Comparison of ENCODE assay signal across 33 cellular contexts in genomic region chr17:44152875-44153274, GRCh38. TPM values are rescaled to one million over a fixed set of nuclear protein-coding genes. Genes with fewer than 3 reads are reported as not detected.
DNase-seq lines count a peak whose midpoint lies in the region; ATAC-seq, FAIRE-seq and TF ChIP-seq lines count a peak whose summit lies in the region.
"Had no signal": no experiment of that assay in that cellular context is flagged by ENCODE, and none has a peak within 500 bp of the region (broad histone marks: within the 10 kb centered on the region; RNA-seq: fewer than 3 reads in every experiment).

No MANE protein-coding gene starts in this region.

- POLR2A ChIA-PET in HepG2 (lab: Yijun Ruan, JAX) (no interaction called here), RWPE1 (lab: Yijun Ruan, JAX; ENCODE audit: low non-redundant PET) (no interaction called here)

- no peak overlapping the region for H2AFZ ChIP-seq in HepG2 (ENCODE audit: low read length)
- H2AFZ ChIP-seq: GM23248 had no signal

- no peak overlapping the region for H3K4me3 Mint-ChIP-seq in stimulated activated naive B cell treated with anti-CD40 and anti-IgM and Interleukin-4, amounts not matched to agents 10 μg/mL and 1 μg/mL and 100 μg/mL, for 72 hours
- H3K4me3 Mint-ChIP-seq in Calu3 (ENCODE audit: low read depth, unreplicated experiment): no peak overlapping the region
- H3K4me3 Mint-ChIP-seq in endodermal cell: no peak overlapping the region
- H3K4me3 Mint-ChIP-seq: activated CD4-positive, alpha-beta memory T cell treated with anti-CD3 and anti-CD28 coated beads for 36 hours; activated naive CD8-positive, alpha-beta T cell; memory B cell had no signal

- WGBS in HepG2 (ENCODE audit: low lambda C conversion rate): 94% methylated on average over 4 of the region's 4 CpGs
- 100% methylated on average over 4 of the region's 4 CpGs for WGBS in right lobe of liver (ENCODE audit: insufficient coverage, low coverage, low lambda C conversion rate, missing lambda C conversion rate)
- WGBS in endodermal cell (ENCODE audit: insufficient coverage in 1 of 2, insufficient read length in 1 of 2), 2 experiments: 97 to 100% methylated on average over 1 to 3 of the region's 4 CpGs

- CTCF ChIA-PET in HepG2 (lab: Yijun Ruan, JAX; ENCODE audit: low intra/inter-chr PET ratio, low total read pairs): no interaction called here
- CTCF ChIA-PET in RWPE1 (lab: Yijun Ruan, JAX): interaction anchor here (0.6 kb wide), 1 partner anchor 29 kb away, joined by 3 read pairs; the partner anchor contains the start of gene HDAC5
- CTCF ChIA-PET in Calu3 (lab: Charles Lee): interaction anchor here (2.6 kb wide), 1 partner anchor 15 kb away, joined by 8 read pairs; no protein-coding TSS in a partner anchor

- H3K4me1 Mint-ChIP-seq in stimulated activated naive B cell treated with anti-CD40 and anti-IgM and Interleukin-4, amounts not matched to agents 10 μg/mL and 1 μg/mL and 100 μg/mL, for 72 hours: no peaks in the 10 kb centered on the region
- H3K4me1 Mint-ChIP-seq in Calu3 (ENCODE audit: low read depth, unreplicated experiment) (no peaks in the 10 kb centered on the region), endodermal cell (peaks cover 15% of the 10 kb centered on the region)
- H3K4me1 Mint-ChIP-seq: memory B cell had no signal

- BruUV-seq in HepG2 (replicated peaks; lab: Mats Ljungman, UMichigan) (no TSS peak), Calu3 (replicated peaks; lab: Mats Ljungman, UMichigan) (no TSS peak)

- FAIRE-seq in HepG2 (lab: Jason Lieb, UNC): peak; percentile 37
- FAIRE-seq: astrocyte, pancreas, TTC549 had no signal

- TF ChIP-seq POLR2A in HepG2 (IDR thresholded peaks at IDR 0.05; ENCODE audit: insufficient read depth in 1 of 2, low read depth in 2 of 2, low read length in 2 of 2): no peak
- TF ChIP-seq POLR2A in right lobe of liver (IDR thresholded peaks at IDR 0.05): no peak

- H3K36me3 Mint-ChIP-seq in stimulated activated naive B cell treated with anti-CD40 and anti-IgM and Interleukin-4, amounts not matched to agents 10 μg/mL and 1 μg/mL and 100 μg/mL, for 72 hours: peaks cover 6 to 12% of the 10 kb centered on the region in 2 donors
- H3K36me3 Mint-ChIP-seq in Calu3 (ENCODE audit: insufficient read depth, unreplicated experiment) (peaks cover 27% of the 10 kb centered on the region), endodermal cell (ENCODE audit: low read depth) (peaks cover 65% of the 10 kb centered on the region)
- H3K36me3 Mint-ChIP-seq: memory B cell had no signal

- H3K36me3 ChIP-seq in HepG2 (replicated peaks in 1 of 2; ENCODE audit: control insufficient read depth in 1 of 2, insufficient read depth in 2 of 2, low read length in 2 of 2): peaks cover 21 to 48% of the 10 kb centered on the region in 2 experiments
- H3K36me3 ChIP-seq in right lobe of liver: no peaks in the 10 kb centered on the region
- H3K36me3 ChIP-seq in endodermal cell (ENCODE audit: control insufficient read depth, insufficient read depth, low read length): peaks cover 75% of the 10 kb centered on the region
- H3K36me3 ChIP-seq: pancreas had no signal

- no peaks in the 10 kb centered on the region for H3K9me3 Mint-ChIP-seq in stimulated activated naive B cell treated with anti-CD40 and anti-IgM and Interleukin-4, amounts not matched to agents 10 μg/mL and 1 μg/mL and 100 μg/mL, for 72 hours
- H3K9me3 Mint-ChIP-seq in Calu3 (ENCODE audit: low read depth, unreplicated experiment): no peaks in the 10 kb centered on the region
- no peaks in the 10 kb centered on the region for H3K9me3 Mint-ChIP-seq in endodermal cell
- H3K9me3 Mint-ChIP-seq: activated CD4-positive, alpha-beta memory T cell treated with anti-CD3 and anti-CD28 coated beads for 36 hours; memory B cell had no signal

- TF ChIP-seq RAD21 in HepG2 (CRISPR knock-in tag; IDR thresholded peaks at IDR 0.05): no peak

- TF ChIP-seq CTCF in HepG2 (CRISPR knock-in tag; IDR thresholded peaks at IDR 0.05) (no peak), right lobe of liver (IDR thresholded peaks at IDR 0.05) (no peak), RWPE1 (conservative IDR thresholded peaks at IDR 0.05; ENCODE audit: low read depth) (no peak), epithelial cell of esophagus (IDR thresholded peaks at IDR 0.05; ENCODE audit: insufficient read depth, low read depth, low read length, missing control alignments) (peak; percentile 25), Calu3 (IDR thresholded peaks at IDR 0.05; ENCODE audit: unreplicated experiment) (no peak), endodermal cell (conservative IDR thresholded peaks at IDR 0.05) (no peak)

- intact Hi-C loops in HepG2 (cut with micrococcal nuclease; ENCODE audit: unreplicated experiment) (no loop called here), right lobe of liver (cut with DNase I) (no loop called here), Calu3 (cut with micrococcal nuclease; ENCODE audit: unreplicated experiment) (no loop called here), posterior vena cava (cut with DNase I) (no loop called here)

- H3K27me3 ChIP-seq in HepG2 (ENCODE audit: control insufficient read depth in 1 of 2, insufficient read depth in 2 of 2, low read length in 2 of 2) (no peaks in the 10 kb centered on the region), right lobe of liver (no peaks in the 10 kb centered on the region), endodermal cell (ENCODE audit: control insufficient read depth, insufficient read depth, low read length, poor library complexity, severe bottlenecking) (no peaks in the 10 kb centered on the region)
- H3K27me3 ChIP-seq: BLaER1 treated with 17β-estradiol and CSF1 and Interleukin-3, amounts not matched to agents 10 nM and 100 nM; pancreas had no signal

- no peak for ATAC-seq in HepG2
- ATAC-seq in right lobe of liver: no peak
- ATAC-seq in stimulated activated naive B cell treated with anti-CD40 and anti-IgM and Interleukin-4, amounts not matched to agents 10 μg/mL and 1 μg/mL and 100 μg/mL, for 72 hours (replicated peaks): no peak
- ATAC-seq: activated CD4-positive, CD25-positive, alpha-beta regulatory T cell treated with anti-CD3 and anti-CD28 coated beads, Interleukin-2, amount 50 U/mL, for 24 hours; left lobe of liver; pancreas had no signal

- DNase-seq in HepG2 (ENCODE audit: low spot score) (no peak), right lobe of liver (no peak), RWPE1 (ENCODE audit: low spot score) (peak; percentile 53), epithelial cell of esophagus (ENCODE audit: low read depth) (peak; percentile 94), Calu3 (no peak), endodermal cell (no peak), posterior vena cava (ENCODE audit: low spot score) (no peak)
- DNase-seq in stimulated activated naive B cell treated with anti-CD40 and anti-IgM and Interleukin-4, amounts not matched to agents 10 μg/mL and 1 μg/mL and 100 μg/mL, for 72 hours: no peak
- DNase-seq: activated CD4-positive, alpha-beta memory T cell treated with anti-CD3 and anti-CD28 coated beads for 36 hours; dermis blood vessel endothelial cell; DMS53; GM23248; KG1; MM.1S; NCI-H2029 treated with DMSO at 0.1 percent for 48 hours; NCI-H226; NCI-H526 treated with DMSO at 0.1 percent for 48 hours; NK-92 treated with Interleukin-12 subunit alpha and Interleukin-12 subunit beta, amount 100 ng/mL, for 24 hours; pancreas; retina; stimulated activated naive CD4-positive, alpha-beta T cell treated with Interleukin-2 at 50 U/mL for 16 hours had no signal

- no peak overlapping the region for H3K4me3 ChIP-seq in HepG2 (replicated peaks in 1 of 3; ENCODE audit: insufficient read depth in 1 of 3, low read depth in 2 of 3, low read length in 3 of 3)
- H3K4me3 ChIP-seq in right lobe of liver: no peak overlapping the region
- no peak overlapping the region for H3K4me3 ChIP-seq in epithelial cell of esophagus (ENCODE audit: low read length)
- H3K4me3 ChIP-seq in endodermal cell (ENCODE audit: low read length): no peak overlapping the region
- H3K4me3 ChIP-seq: BLaER1 treated with 17β-estradiol and CSF1 and Interleukin-3, amounts not matched to agents 10 nM and 100 nM; GM23248; pancreas; SK-N-MC; skin epidermis had no signal

- H3K4me2 ChIP-seq in HepG2 (ENCODE audit: low read depth, low read length): no peak overlapping the region
- H3K4me2 ChIP-seq: BLaER1 treated with 17β-estradiol and CSF1 and Interleukin-3, amounts not matched to agents 10 nM and 100 nM had no signal

- peaks cover 15% of the 10 kb centered on the region for H3K4me1 ChIP-seq in HepG2 (ENCODE audit: insufficient read depth, low read length)
- H3K4me1 ChIP-seq in right lobe of liver: no peaks in the 10 kb centered on the region
- peaks cover 8% of the 10 kb centered on the region for H3K4me1 ChIP-seq in endodermal cell (ENCODE audit: control insufficient read depth, insufficient read depth, low read length)
- H3K4me1 ChIP-seq: pancreas had no signal

- H3K9me3 ChIP-seq in HepG2 (ENCODE audit: low read length): no peaks in the 10 kb centered on the region
- no peaks in the 10 kb centered on the region for H3K9me3 ChIP-seq in right lobe of liver
- no peaks in the 10 kb centered on the region for H3K9me3 ChIP-seq in endodermal cell (ENCODE audit: control insufficient read depth, low read length)
- H3K9me3 ChIP-seq: BLaER1 treated with 17β-estradiol and CSF1 and Interleukin-3, amounts not matched to agents 10 nM and 100 nM; pancreas had no signal

- H3K79me2 ChIP-seq in HepG2 (ENCODE audit: insufficient read depth, low read length): peaks cover 10% of the 10 kb centered on the region

- no peak overlapping the region for H3K27ac ChIP-seq in HepG2 (ENCODE audit: extremely low read length, insufficient read depth, low read length)
- no peak overlapping the region for H3K27ac ChIP-seq in right lobe of liver
- peak overlapping the region; percentile 64 for H3K27ac ChIP-seq in RWPE1
- H3K27ac ChIP-seq in endodermal cell (ENCODE audit: low read depth, low read length): no peak overlapping the region
- H3K27ac ChIP-seq: GM23248, pancreas, SK-N-MC, skin epidermis had no signal

- no peak for TF ChIP-seq EP300 in HepG2 (IDR thresholded peaks at IDR 0.05; ENCODE audit: low read depth in 2 of 2, low read length in 2 of 2)
- TF ChIP-seq EP300 in HepG2 (CRISPR knock-in tag; IDR thresholded peaks at IDR 0.05; ENCODE audit: borderline replicate concordance): no peak

- no peaks in the 10 kb centered on the region for H3K27me3 Mint-ChIP-seq in stimulated activated naive B cell treated with anti-CD40 and anti-IgM and Interleukin-4, amounts not matched to agents 10 μg/mL and 1 μg/mL and 100 μg/mL, for 72 hours
- no peaks in the 10 kb centered on the region for H3K27me3 Mint-ChIP-seq in Calu3 (ENCODE audit: unreplicated experiment)
- no peaks in the 10 kb centered on the region for H3K27me3 Mint-ChIP-seq in endodermal cell (ENCODE audit: insufficient read depth)
- H3K27me3 Mint-ChIP-seq: activated CD4-positive, alpha-beta memory T cell treated with anti-CD3 and anti-CD28 coated beads for 36 hours; activated naive CD8-positive, alpha-beta T cell; memory B cell had no signal

- in situ Hi-C loops in HepG2 (cut with HindIII; ENCODE audit: extremely low pct_ligation_motif_present, low pct_unique_long_range_greater_than_20kb): no loop called here

- H4K20me1 ChIP-seq in HepG2 (ENCODE audit: insufficient read depth, low read length): no peaks in the 10 kb centered on the region

- H3K9ac ChIP-seq in HepG2 (ENCODE audit: insufficient read depth, low read depth, low read length): no peak overlapping the region
- H3K9ac ChIP-seq in endodermal cell (ENCODE audit: extremely low read depth, low read length, poor library complexity, severe bottlenecking): no peak overlapping the region
- H3K9ac ChIP-seq: GM23248 had no signal

- H3K27ac Mint-ChIP-seq in stimulated activated naive B cell treated with anti-CD40 and anti-IgM and Interleukin-4, amounts not matched to agents 10 μg/mL and 1 μg/mL and 100 μg/mL, for 72 hours: peak overlapping the region; percentile 6
- no peak overlapping the region for H3K27ac Mint-ChIP-seq in Calu3 (ENCODE audit: unreplicated experiment)
- H3K27ac Mint-ChIP-seq in endodermal cell: no peak overlapping the region
- H3K27ac Mint-ChIP-seq: activated CD4-positive, alpha-beta memory T cell treated with anti-CD3 and anti-CD28 coated beads for 36 hours; activated naive CD8-positive, alpha-beta T cell; memory B cell had no signal

RNA-seq across cellular contexts. Expression of gene HROB, which starts 11.1 kb away (rescaled TPM):
- 6.7 and 7.1 TPM in 2 replicates for total RNA-seq in HepG2 (2016; rRNA removed; fragmentation: Illumina TruSeq; extraction: Trizol)
- 5.6 and 7.4 TPM in 2 replicates for total RNA-seq in HepG2 (2016; cell fraction: cytosol; rRNA removed; fragmentation: Illumina TruSeq; extraction: Trizol; ENCODE audit: low read depth)
- 5.5 and 5.6 TPM in 2 replicates for total RNA-seq in HepG2 (2016; cell fraction: insoluble cytoplasmic fraction; rRNA removed; fragmentation: Illumina TruSeq; extraction: Trizol)
- 5.5 and 5.6 TPM in 2 replicates for total RNA-seq in HepG2 (2016; cell fraction: membrane; rRNA removed; fragmentation: Illumina TruSeq; extraction: Trizol)
- total RNA-seq in HepG2 (2016; cell fraction: nucleus; rRNA removed; fragmentation: Illumina TruSeq; extraction: Trizol): 5.1 and 5.5 TPM in 2 replicates
- polyA plus RNA-seq in HepG2 (2011; rRNA removed): 5.0 and 6.1 TPM in 2 replicates
- polyA plus RNA-seq in HepG2 (2011; cell fraction: cytosol; rRNA removed): 3.3 and 4.0 TPM in 2 replicates
- 7.3 and 8.7 TPM in 2 replicates for polyA plus RNA-seq in HepG2 (2011; cell fraction: nucleus; rRNA removed)
- polyA plus RNA-seq in HepG2 (2012): 2.5 and 4.8 TPM in 2 replicates
- polyA plus RNA-seq in HepG2 (2016; cell fraction: cytosol; fragmentation: Illumina TruSeq; extraction: Trizol; ENCODE audit: low read depth): 1.4 and 1.5 TPM in 2 replicates
- polyA plus RNA-seq in HepG2 (2016; cell fraction: insoluble cytoplasmic fraction; fragmentation: Illumina TruSeq; extraction: Trizol; ENCODE audit: low read depth): 6.2 and 7.5 TPM in 2 replicates
- 2.2 and 3.0 TPM in 2 replicates for polyA plus RNA-seq in HepG2 (2016; cell fraction: membrane; fragmentation: Illumina TruSeq; extraction: Trizol; ENCODE audit: low read depth)
- 14.2 and 16.9 TPM in 2 replicates for polyA plus RNA-seq in HepG2 (2016; cell fraction: nucleus; fragmentation: Illumina TruSeq; extraction: Trizol; ENCODE audit: insufficient read depth, low read depth)
- 11.6 and 25.6 TPM in 2 replicates for polyA minus RNA-seq in HepG2 (2011; rRNA and poly(A)+ RNA removed; ENCODE audit: low replicate concordance)
- polyA minus RNA-seq in HepG2 (2011; cell fraction: cytosol; rRNA and poly(A)+ RNA removed): 2.7 and 4.6 TPM in 2 replicates
- 3.9 and 4.5 TPM in 2 replicates for polyA minus RNA-seq in HepG2 (2011; cell fraction: nucleus; rRNA and poly(A)+ RNA removed)
- total RNA-seq in right lobe of liver: 1 to 10 TPM in 1 of 6 experiments, under 1 TPM in 5; 0.20 to 1.1 (median 0.40) TPM
- 24.4 and 24.8 TPM in 2 replicates for total RNA-seq in Calu3 (2022)
- 10 to 100 TPM; 20.9 to 23.4 TPM for total RNA-seq in endodermal cell
- polyA plus RNA-seq in endodermal cell (2013, experiment 1 of 2): 10.5 TPM
- polyA plus RNA-seq in endodermal cell (2013, experiment 2 of 2): 12.0 TPM
- total RNA-seq in posterior vena cava: 1 to 10 TPM in 1 of 2 donors, under 1 TPM in 1; 0.65 to 1.2 TPM

RNA-seq across cellular contexts. Expression of gene ASB16, which starts 17.6 kb away (rescaled TPM):
- total RNA-seq in HepG2 (2016; rRNA removed; fragmentation: Illumina TruSeq; extraction: Trizol): 0.07 TPM in 1 of 2 replicates, not detected in the other
- not detected in 2 replicates for total RNA-seq in HepG2 (2016; cell fraction: cytosol; rRNA removed; fragmentation: Illumina TruSeq; extraction: Trizol; ENCODE audit: low read depth)
- total RNA-seq in HepG2 (2016; cell fraction: insoluble cytoplasmic fraction; rRNA removed; fragmentation: Illumina TruSeq; extraction: Trizol): not detected in 2 replicates
- not detected in 2 replicates for total RNA-seq in HepG2 (2016; cell fraction: membrane; rRNA removed; fragmentation: Illumina TruSeq; extraction: Trizol)
- total RNA-seq in HepG2 (2016; cell fraction: nucleus; rRNA removed; fragmentation: Illumina TruSeq; extraction: Trizol): not detected in 2 replicates
- polyA plus RNA-seq in HepG2 (2011; rRNA removed): 0.05 TPM in 1 of 2 replicates, not detected in the other
- polyA plus RNA-seq in HepG2 (2011; cell fraction: cytosol; rRNA removed): 0.04 and 0.10 TPM in 2 replicates
- 0.45 and 0.47 TPM in 2 replicates for polyA plus RNA-seq in HepG2 (2011; cell fraction: nucleus; rRNA removed)
- polyA plus RNA-seq in HepG2 (2012): 0.47 and 0.64 TPM in 2 replicates
- polyA plus RNA-seq in HepG2 (2016; cell fraction: cytosol; fragmentation: Illumina TruSeq; extraction: Trizol; ENCODE audit: low read depth): not detected in 2 replicates
- not detected in 2 replicates for polyA plus RNA-seq in HepG2 (2016; cell fraction: insoluble cytoplasmic fraction; fragmentation: Illumina TruSeq; extraction: Trizol; ENCODE audit: low read depth)
- polyA plus RNA-seq in HepG2 (2016; cell fraction: membrane; fragmentation: Illumina TruSeq; extraction: Trizol; ENCODE audit: low read depth): not detected in 2 replicates
- not detected in 2 replicates for polyA plus RNA-seq in HepG2 (2016; cell fraction: nucleus; fragmentation: Illumina TruSeq; extraction: Trizol; ENCODE audit: insufficient read depth, low read depth)
- 0.09 and 0.40 TPM in 2 replicates for polyA minus RNA-seq in HepG2 (2011; rRNA and poly(A)+ RNA removed; ENCODE audit: low replicate concordance)
- not detected in 2 replicates for polyA minus RNA-seq in HepG2 (2011; cell fraction: cytosol; rRNA and poly(A)+ RNA removed)
- not detected in 2 replicates for polyA minus RNA-seq in HepG2 (2011; cell fraction: nucleus; rRNA and poly(A)+ RNA removed)
- 1 to 10 TPM in 1 of 6 experiments, not detected in 5; 1.5 TPM for total RNA-seq in right lobe of liver
- 0.19 TPM in 1 of 2 replicates, not detected in the other for total RNA-seq in Calu3 (2022)
- total RNA-seq in endodermal cell: under 1 TPM in 1 of 2 donors, not detected in 1; 0.53 TPM
- not detected for polyA plus RNA-seq in endodermal cell (2013, experiment 1 of 2)
- 0.33 TPM for polyA plus RNA-seq in endodermal cell (2013, experiment 2 of 2)
- total RNA-seq in posterior vena cava: 1 to 10 TPM in 1 of 2 donors, under 1 TPM in 1; 0.19 to 1.5 TPM
- total RNA-seq: astrocyte; GM23248; left lobe of liver; T-helper 1 cell treated with Interleukin-12 subunit alpha and Interleukin-12 subunit beta and Interleukin-4 antibody, amounts not matched to agents 30 ng/mL and 1 ng/mL, for 36 hours; temporal lobe had no signal
- polyA plus RNA-seq: neural cell had no signal

RNA-seq across cellular contexts. Expression of gene HDAC5, which starts 29.4 kb away (rescaled TPM):
- total RNA-seq in HepG2 (2016; rRNA removed; fragmentation: Illumina TruSeq; extraction: Trizol) (34.0 and 46.4 TPM in 2 replicates), right lobe of liver (10 to 100 TPM; 12.0 to 26.4 (median 15.5) TPM), Calu3 (2022) (22.4 and 22.8 TPM in 2 replicates), endodermal cell (10 to 100 TPM; 36.9 to 64.6 TPM), posterior vena cava (10 to 100 TPM; 28.5 to 51.7 TPM)
- 9.5 and 10.8 TPM in 2 replicates for total RNA-seq in HepG2 (2016; cell fraction: cytosol; rRNA removed; fragmentation: Illumina TruSeq; extraction: Trizol; ENCODE audit: low read depth)
- total RNA-seq in HepG2 (2016; cell fraction: insoluble cytoplasmic fraction; rRNA removed; fragmentation: Illumina TruSeq; extraction: Trizol): 32.6 and 44.0 TPM in 2 replicates
- total RNA-seq in HepG2 (2016; cell fraction: membrane; rRNA removed; fragmentation: Illumina TruSeq; extraction: Trizol): 18.6 and 21.1 TPM in 2 replicates
- 37.8 and 39.5 TPM in 2 replicates for total RNA-seq in HepG2 (2016; cell fraction: nucleus; rRNA removed; fragmentation: Illumina TruSeq; extraction: Trizol)
- 85.4 and 140 TPM in 2 replicates for polyA plus RNA-seq in HepG2 (2011; rRNA removed)
- polyA plus RNA-seq in HepG2 (2011; cell fraction: cytosol; rRNA removed): 66.8 and 91.0 TPM in 2 replicates
- 179 and 189 TPM in 2 replicates for polyA plus RNA-seq in HepG2 (2011; cell fraction: nucleus; rRNA removed)
- 88.1 and 102 TPM in 2 replicates for polyA plus RNA-seq in HepG2 (2012)
- 3.3 and 3.4 TPM in 2 replicates for polyA plus RNA-seq in HepG2 (2016; cell fraction: cytosol; fragmentation: Illumina TruSeq; extraction: Trizol; ENCODE audit: low read depth)
- polyA plus RNA-seq in HepG2 (2016; cell fraction: insoluble cytoplasmic fraction; fragmentation: Illumina TruSeq; extraction: Trizol; ENCODE audit: low read depth): 24.1 and 29.9 TPM in 2 replicates
- 9.7 and 10.3 TPM in 2 replicates for polyA plus RNA-seq in HepG2 (2016; cell fraction: membrane; fragmentation: Illumina TruSeq; extraction: Trizol; ENCODE audit: low read depth)
- 56.7 and 66.5 TPM in 2 replicates for polyA plus RNA-seq in HepG2 (2016; cell fraction: nucleus; fragmentation: Illumina TruSeq; extraction: Trizol; ENCODE audit: insufficient read depth, low read depth)
- polyA minus RNA-seq in HepG2 (2011; rRNA and poly(A)+ RNA removed; ENCODE audit: low replicate concordance): 59.4 and 315 TPM in 2 replicates
- 82.1 and 94.7 TPM in 2 replicates for polyA minus RNA-seq in HepG2 (2011; cell fraction: cytosol; rRNA and poly(A)+ RNA removed)
- polyA minus RNA-seq in HepG2 (2011; cell fraction: nucleus; rRNA and poly(A)+ RNA removed): 68.9 and 78.6 TPM in 2 replicates
- 55.7 TPM for polyA plus RNA-seq in endodermal cell (2013, experiment 1 of 2)
- polyA plus RNA-seq in endodermal cell (2013, experiment 2 of 2): 57.7 TPM

RNA-seq across cellular contexts. Expression of gene TMUB2, which starts 33.9 kb away (rescaled TPM):
- total RNA-seq in HepG2 (2016; rRNA removed; fragmentation: Illumina TruSeq; extraction: Trizol) (18.7 and 26.9 TPM in 2 replicates), right lobe of liver (10 to 100 TPM; 13.8 to 18.0 (median 15.7) TPM), Calu3 (2022) (56.0 and 58.8 TPM in 2 replicates), endodermal cell (10 to 100 TPM; 28.8 to 33.1 TPM), posterior vena cava (10 to 100 TPM; 26.3 to 31.2 TPM)
- total RNA-seq in HepG2 (2016; cell fraction: cytosol; rRNA removed; fragmentation: Illumina TruSeq; extraction: Trizol; ENCODE audit: low read depth): 9.7 and 10.5 TPM in 2 replicates
- 17.2 and 28.2 TPM in 2 replicates for total RNA-seq in HepG2 (2016; cell fraction: insoluble cytoplasmic fraction; rRNA removed; fragmentation: Illumina TruSeq; extraction: Trizol)
- total RNA-seq in HepG2 (2016; cell fraction: membrane; rRNA removed; fragmentation: Illumina TruSeq; extraction: Trizol): 18.3 and 23.2 TPM in 2 replicates
- 23.0 and 27.8 TPM in 2 replicates for total RNA-seq in HepG2 (2016; cell fraction: nucleus; rRNA removed; fragmentation: Illumina TruSeq; extraction: Trizol)
- polyA plus RNA-seq in HepG2 (2011; rRNA removed): 50.8 and 55.5 TPM in 2 replicates
- polyA plus RNA-seq in HepG2 (2011; cell fraction: cytosol; rRNA removed): 41.4 and 47.9 TPM in 2 replicates
- polyA plus RNA-seq in HepG2 (2011; cell fraction: nucleus; rRNA removed): 102 and 118 TPM in 2 replicates
- 22.8 and 25.7 TPM in 2 replicates for polyA plus RNA-seq in HepG2 (2012)
- polyA plus RNA-seq in HepG2 (2016; cell fraction: cytosol; fragmentation: Illumina TruSeq; extraction: Trizol; ENCODE audit: low read depth): 8.4 and 10.1 TPM in 2 replicates
- 19.7 and 21.2 TPM in 2 replicates for polyA plus RNA-seq in HepG2 (2016; cell fraction: insoluble cytoplasmic fraction; fragmentation: Illumina TruSeq; extraction: Trizol; ENCODE audit: low read depth)
- polyA plus RNA-seq in HepG2 (2016; cell fraction: membrane; fragmentation: Illumina TruSeq; extraction: Trizol; ENCODE audit: low read depth): 18.3 and 18.4 TPM in 2 replicates
- 62.7 and 64.3 TPM in 2 replicates for polyA plus RNA-seq in HepG2 (2016; cell fraction: nucleus; fragmentation: Illumina TruSeq; extraction: Trizol; ENCODE audit: insufficient read depth, low read depth)
- 28.1 and 44.6 TPM in 2 replicates for polyA minus RNA-seq in HepG2 (2011; rRNA and poly(A)+ RNA removed; ENCODE audit: low replicate concordance)
- 13.8 and 15.3 TPM in 2 replicates for polyA minus RNA-seq in HepG2 (2011; cell fraction: cytosol; rRNA and poly(A)+ RNA removed)
- polyA minus RNA-seq in HepG2 (2011; cell fraction: nucleus; rRNA and poly(A)+ RNA removed): 21.1 and 21.4 TPM in 2 replicates
- polyA plus RNA-seq in endodermal cell (2013, experiment 1 of 2): 43.4 TPM
- polyA plus RNA-seq in endodermal cell (2013, experiment 2 of 2): 38.5 TPM

RNA-seq across cellular contexts. Expression of gene ATXN7L3, which starts 46.8 kb away (rescaled TPM):
- total RNA-seq in HepG2 (2016; rRNA removed; fragmentation: Illumina TruSeq; extraction: Trizol) (45.7 and 59.1 TPM in 2 replicates), right lobe of liver (10 to 100 TPM; 20.3 to 26.8 (median 22.1) TPM), Calu3 (2022) (93.1 and 112 TPM in 2 replicates), endodermal cell (100 to 1,000 TPM; 118 to 144 TPM), posterior vena cava (10 to 100 TPM; 49.2 to 61.9 TPM)
- total RNA-seq in HepG2 (2016; cell fraction: cytosol; rRNA removed; fragmentation: Illumina TruSeq; extraction: Trizol; ENCODE audit: low read depth): 12.2 and 14.1 TPM in 2 replicates
- 42.7 and 60.0 TPM in 2 replicates for total RNA-seq in HepG2 (2016; cell fraction: insoluble cytoplasmic fraction; rRNA removed; fragmentation: Illumina TruSeq; extraction: Trizol)
- 45.9 and 46.8 TPM in 2 replicates for total RNA-seq in HepG2 (2016; cell fraction: membrane; rRNA removed; fragmentation: Illumina TruSeq; extraction: Trizol)
- 42.7 and 44.6 TPM in 2 replicates for total RNA-seq in HepG2 (2016; cell fraction: nucleus; rRNA removed; fragmentation: Illumina TruSeq; extraction: Trizol)
- 44.5 and 49.3 TPM in 2 replicates for polyA plus RNA-seq in HepG2 (2011; rRNA removed)
- 39.5 and 41.0 TPM in 2 replicates for polyA plus RNA-seq in HepG2 (2011; cell fraction: cytosol; rRNA removed)
- 121 and 131 TPM in 2 replicates for polyA plus RNA-seq in HepG2 (2011; cell fraction: nucleus; rRNA removed)
- polyA plus RNA-seq in HepG2 (2012): 37.8 and 38.4 TPM in 2 replicates
- polyA plus RNA-seq in HepG2 (2016; cell fraction: cytosol; fragmentation: Illumina TruSeq; extraction: Trizol; ENCODE audit: low read depth): 7.6 and 9.2 TPM in 2 replicates
- polyA plus RNA-seq in HepG2 (2016; cell fraction: insoluble cytoplasmic fraction; fragmentation: Illumina TruSeq; extraction: Trizol; ENCODE audit: low read depth): 50.4 and 54.3 TPM in 2 replicates
- polyA plus RNA-seq in HepG2 (2016; cell fraction: membrane; fragmentation: Illumina TruSeq; extraction: Trizol; ENCODE audit: low read depth): 32.8 and 36.7 TPM in 2 replicates
- 81.5 and 96.7 TPM in 2 replicates for polyA plus RNA-seq in HepG2 (2016; cell fraction: nucleus; fragmentation: Illumina TruSeq; extraction: Trizol; ENCODE audit: insufficient read depth, low read depth)
- polyA minus RNA-seq in HepG2 (2011; rRNA and poly(A)+ RNA removed; ENCODE audit: low replicate concordance): 65.3 and 85.1 TPM in 2 replicates
- polyA minus RNA-seq in HepG2 (2011; cell fraction: cytosol; rRNA and poly(A)+ RNA removed): 25.4 and 26.4 TPM in 2 replicates
- polyA minus RNA-seq in HepG2 (2011; cell fraction: nucleus; rRNA and poly(A)+ RNA removed): 47.9 and 72.6 TPM in 2 replicates
- 72.4 TPM for polyA plus RNA-seq in endodermal cell (2013, experiment 1 of 2)
- polyA plus RNA-seq in endodermal cell (2013, experiment 2 of 2): 72.5 TPM

Comparison
In these comparisons a context has a peak if more than half of its experiments do, and no peak if none do; other contexts are left out.
1. DNase-seq: peak in RWPE1 (single experiment) and epithelial cell of esophagus (single experiment); none in HepG2 (single experiment), right lobe of liver (0 of 3), stimulated activated naive B cell treated with anti-CD40 and anti-IgM and Interleukin-4, amounts not matched to agents 10 μg/mL and 1 μg/mL and 100 μg/mL, for 72 hours (single experiment), Calu3 (single experiment), endodermal cell (single experiment) and posterior vena cava (single experiment).